28 cellular contexts compared by ENCODE assay signal in genomic region chr18:75656035-75656434, GRCh38.
DNase-seq lines count a peak whose midpoint lies in the region; TF ChIP-seq lines count a peak whose summit lies in the region.
"Had no signal": no experiment of that assay in that cellular context is flagged by ENCODE, and none has a peak within 500 bp of the region (broad histone marks: within the 10 kb centered on the region; RNA-seq: fewer than 3 reads in every experiment).

No MANE protein-coding gene starts in this region.

- no peaks in the 10 kb centered on the region for H3K36me3 Mint-ChIP-seq in MCF 10A (ENCODE audit: insufficient read depth, unreplicated experiment)
- no peaks in the 10 kb centered on the region for H3K36me3 Mint-ChIP-seq in endothelial cell (ENCODE audit: low read depth, unreplicated experiment)
- H3K36me3 Mint-ChIP-seq: activated naive CD8-positive, alpha-beta T cell treated with anti-CD3 and anti-CD28 coated beads for 36 hours; CD8-positive, alpha-beta T cell had no signal

- TF ChIP-seq POLR2A in breast epithelium (IDR thresholded peaks at IDR 0.05) = no peak

- CTCF ChIA-PET in MCF 10A (lab: Yijun Ruan, JAX) = no interaction called here

- intact Hi-C loops in breast epithelium (cut with DNase I; ENCODE audit: low total_unique reads) (no loop called here), MCF 10A (cut with micrococcal nuclease) (no loop called here)

- peaks cover 0 to 5% of the 10 kb centered on the region in 2 donors for H3K4me1 ChIP-seq in breast epithelium
- H3K4me1 ChIP-seq: body of pancreas had no signal

- POLR2A ChIA-PET in MCF 10A (lab: Yijun Ruan, JAX) = no interaction called here

- peaks cover 0 to 5% of the 10 kb centered on the region in 2 donors for H3K9me3 ChIP-seq in breast epithelium
- H3K9me3 ChIP-seq: body of pancreas, ovary had no signal

- BruUV-seq in MCF 10A (replicated peaks; lab: Mats Ljungman, UMichigan) = no TSS peak

- H3K27ac Mint-ChIP-seq in MCF 10A (ENCODE audit: low read depth, unreplicated experiment) = no peak overlapping the region
- peak overlapping the region; percentile 88 for H3K27ac Mint-ChIP-seq in endothelial cell (ENCODE audit: unreplicated experiment)
- H3K27ac Mint-ChIP-seq: activated naive CD8-positive, alpha-beta T cell treated with anti-CD3 and anti-CD28 coated beads for 36 hours; activated T-helper 17 cell treated with anti-CD3 and anti-CD28 coated beads, Interleukin-2, amount 50 U/mL, for 72 hours; CD8-positive, alpha-beta T cell had no signal

- H3K36me3 ChIP-seq in breast epithelium = no peaks in the 10 kb centered on the region
- H3K36me3 ChIP-seq: ovary, tibial nerve had no signal

- H3K27ac ChIP-seq in breast epithelium = peak overlapping the region; percentile 72 to 76
- H3K27ac ChIP-seq: body of pancreas, GM23248, skin epidermis, tibial nerve had no signal

- H3K27me3 Mint-ChIP-seq in MCF 10A (ENCODE audit: insufficient read depth, unreplicated experiment) (no peaks in the 10 kb centered on the region), endothelial cell (ENCODE audit: unreplicated experiment) (peaks cover under 1% of the 10 kb centered on the region)

- H3K4me1 Mint-ChIP-seq in MCF 10A (ENCODE audit: insufficient read depth, unreplicated experiment) (no peaks in the 10 kb centered on the region), endothelial cell (ENCODE audit: unreplicated experiment) (peaks cover 34% of the 10 kb centered on the region)
- H3K4me1 Mint-ChIP-seq: activated naive CD8-positive, alpha-beta T cell treated with anti-CD3 and anti-CD28 coated beads for 36 hours; activated T-helper 17 cell treated with anti-CD3 and anti-CD28 coated beads, Interleukin-2, amount 50 U/mL, for 72 hours had no signal

- H3K9me3 Mint-ChIP-seq in MCF 10A (ENCODE audit: unreplicated experiment) = peaks cover 8% of the 10 kb centered on the region
- H3K9me3 Mint-ChIP-seq in endothelial cell (ENCODE audit: unreplicated experiment) = peaks cover 3% of the 10 kb centered on the region

- H3K4me3 Mint-ChIP-seq in MCF 10A (ENCODE audit: unreplicated experiment) = no peak overlapping the region
- H3K4me3 Mint-ChIP-seq in endothelial cell (ENCODE audit: unreplicated experiment) = peak overlapping the region; percentile 7
- H3K4me3 Mint-ChIP-seq: activated naive CD8-positive, alpha-beta T cell treated with anti-CD3 and anti-CD28 coated beads for 36 hours; activated T-helper 17 cell treated with anti-CD3 and anti-CD28 coated beads, Interleukin-2, amount 50 U/mL, for 72 hours; CD8-positive, alpha-beta T cell; naive thymus-derived CD8-positive, alpha-beta T cell had no signal

- no peak overlapping the region for H3K4me3 ChIP-seq in breast epithelium
- H3K4me3 ChIP-seq: body of pancreas, GM23248, K562, ovary, skin epidermis, tibial nerve had no signal

- no peaks in the 10 kb centered on the region for H3K27me3 ChIP-seq in breast epithelium
- H3K27me3 ChIP-seq: body of pancreas, ovary, tibial nerve had no signal

- DNase-seq in breast epithelium (ENCODE audit: low spot score in 2 of 2) (no peak), MCF 10A (ENCODE audit: unreplicated experiment) (no peak), MV-4-11 (lab: John Stamatoyannopoulos, UW) (peak; percentile 83), endothelial cell (ENCODE audit: low spot score) (peak; percentile 26), NCI-H2171 (lab: John Stamatoyannopoulos, UW) (no peak), NCI-H526 treated with DMSO at 0.1 percent for 48 hours (lab: John Stamatoyannopoulos, UW) (no peak)
- DNase-seq in activated naive CD4-positive, alpha-beta T cell treated with anti-CD3 and anti-CD28 coated beads, Interleukin-2, amount 50 U/mL, for 16 hours = no peak
- no peak for DNase-seq in stimulated activated CD4-positive, alpha-beta T cell treated with anti-CD3 and anti-CD28 coated beads, Interleukin-2, amount 100 ng/mL, for 24 hours
- DNase-seq: activated CD4-positive, alpha-beta T cell treated with anti-CD3 and anti-CD28 coated beads, Interleukin-2, amount 50 U/mL, for 48 hours; activated CD8-positive, alpha-beta memory T cell treated with anti-CD3 and anti-CD28 coated beads, Interleukin-2, amount 50 U/mL, for 48 hours; activated naive CD8-positive, alpha-beta T cell treated with anti-CD3 and anti-CD28 coated beads for 36 hours; body of pancreas; CD8-positive, alpha-beta T cell; DMS 273 treated with DMSO at 0.1 percent for 48 hours; EL; GM23248; kidney; midbrain; naive thymus-derived CD8-positive, alpha-beta T cell; NCI-H1048; NCI-H1694 treated with DMSO at 0.1 percent for 48 hours; ovary; stimulated activated CD4-positive, alpha-beta T cell treated with anti-CD3 and anti-CD28 coated beads, Interleukin-1b, Interleukin-23, amount 100 ng/mL, for 48 hours; T1000 had no signal

- TF ChIP-seq CTCF in breast epithelium (IDR thresholded peaks at IDR 0.05) (no peak), MCF 10A (IDR thresholded peaks at IDR 0.05; ENCODE audit: unreplicated experiment) (no peak), endothelial cell (IDR thresholded peaks at IDR 0.05; ENCODE audit: unreplicated experiment) (no peak)

Comparison
In these comparisons a context has a peak if more than half of its experiments do, and no peak if none do; other contexts are left out.
1. DNase-seq: peak in MV-4-11 (single experiment) and endothelial cell (single experiment); none in breast epithelium (0 of 2), MCF 10A (single experiment), activated naive CD4-positive, alpha-beta T cell treated with anti-CD3 and anti-CD28 coated beads, Interleukin-2, amount 50 U/mL, for 16 hours (single experiment), stimulated activated CD4-positive, alpha-beta T cell treated with anti-CD3 and anti-CD28 coated beads, Interleukin-2, amount 100 ng/mL, for 24 hours (0 of 2), NCI-H2171 (single experiment) and NCI-H526 treated with DMSO at 0.1 percent for 48 hours (single experiment).